In genomic region chr2:219210572-219211362, GRCh38 we compare ENCODE assay signal across 12 cellular contexts. TPM values are rescaled to one million over a fixed set of nuclear protein-coding genes. Genes with fewer than 3 reads are reported as not detected.
A peak's percentile ranks its signal among the peaks of the same experiment; 100 is the strongest.
DNase-seq lines count a peak whose midpoint lies in the region; ATAC-seq and TF ChIP-seq lines count a peak whose summit lies in the region.
"Had no signal": no experiment of that assay in that cellular context is flagged by ENCODE, and none has a peak within 500 bp of the region (broad histone marks: within the 10 kb centered on the region; RNA-seq: fewer than 3 reads in every experiment).

No MANE protein-coding gene starts in this region.

- H3K36me3 ChIP-seq in SK-N-MC (ENCODE audit: insufficient read depth, low read length) (peaks cover 72% of the 10 kb centered on the region), transverse colon (peaks cover 0 to 4% (median 0%) of the 10 kb centered on the region in 4 donors)

- no peak overlapping the region for H3K9ac ChIP-seq in SK-N-MC (ENCODE audit: insufficient read length)

- no peak overlapping the region for H3K4me3 ChIP-seq in SK-N-MC
- no peak overlapping the region for H3K4me3 ChIP-seq in transverse colon
- H3K4me3 ChIP-seq: upper lobe of right lung had no signal

- H3K27ac ChIP-seq in SK-N-MC, result peak overlapping the region; percentile 25; the same call in 1 of the 2 replicates
- peak overlapping the region in 1 of 4 donors; percentile 5 for H3K27ac ChIP-seq in transverse colon
- H3K27ac ChIP-seq: brain microvascular endothelial cell, upper lobe of right lung had no signal

- H3K27me3 Mint-ChIP-seq in activated CD8-positive, alpha-beta memory T cell treated with anti-CD3 and anti-CD28 coated beads, Interleukin-2, amount 10 ng/mL, durations not matched to agents 7 days and 5 days, result no peaks in the 10 kb centered on the region
- no peaks in the 10 kb centered on the region for H3K27me3 Mint-ChIP-seq in effector memory CD8-positive, alpha-beta T cell

- no peak for DNase-seq in activated CD8-positive, alpha-beta memory T cell treated with anti-CD3 and anti-CD28 coated beads, Interleukin-2, amount 10 ng/mL, durations not matched to agents 7 days and 5 days
- DNase-seq in activated CD8-positive, alpha-beta memory T cell treated with anti-CD3 and anti-CD28 coated beads for 24 hours, result no peak
- DNase-seq in SK-N-MC (ENCODE audit: low read depth, low spot score) (no peak), transverse colon (no peak), SIG-M5 (lab: John Stamatoyannopoulos, UW) (no peak)
- DNase-seq in effector memory CD8-positive, alpha-beta T cell, result no peak
- DNase-seq in stimulated activated effector memory CD8-positive, alpha-beta T cell treated with anti-CD3 and anti-CD28 coated beads, Interleukin-12 subunit alpha, Interleukin-12 subunit beta, amount 100 ng/mL, for 72 hours (ENCODE audit: low spot score in 2 of 2), result no peak
- DNase-seq: NCI-H1105, NCI-H2171, upper lobe of right lung had no signal

- no peaks in the 10 kb centered on the region for H3K9me3 Mint-ChIP-seq in activated CD8-positive, alpha-beta memory T cell treated with anti-CD3 and anti-CD28 coated beads, Interleukin-2, amount 10 ng/mL, durations not matched to agents 7 days and 5 days (ENCODE audit: low read depth)
- H3K9me3 Mint-ChIP-seq in effector memory CD8-positive, alpha-beta T cell, result no peaks in the 10 kb centered on the region
- H3K9me3 Mint-ChIP-seq in stimulated activated effector memory CD8-positive, alpha-beta T cell treated with anti-CD3 and anti-CD28 coated beads, Interleukin-12 subunit alpha, Interleukin-12 subunit beta, amount 100 ng/mL, for 72 hours, result no peaks in the 10 kb centered on the region

- peak overlapping the region; percentile 93 for H3K27ac Mint-ChIP-seq in activated CD8-positive, alpha-beta memory T cell treated with anti-CD3 and anti-CD28 coated beads, Interleukin-2, amount 10 ng/mL, durations not matched to agents 7 days and 5 days
- peak overlapping the region; percentile 95 for H3K27ac Mint-ChIP-seq in effector memory CD8-positive, alpha-beta T cell
- peak overlapping the region; percentile 72 for H3K27ac Mint-ChIP-seq in stimulated activated effector memory CD8-positive, alpha-beta T cell treated with anti-CD3 and anti-CD28 coated beads, Interleukin-12 subunit alpha, Interleukin-12 subunit beta, amount 100 ng/mL, for 72 hours

- H3K4me1 ChIP-seq in transverse colon, result peaks cover 7 to 20% (median 18%) of the 10 kb centered on the region in 4 donors

- H3K4me3 Mint-ChIP-seq in activated CD8-positive, alpha-beta memory T cell treated with anti-CD3 and anti-CD28 coated beads, Interleukin-2, amount 10 ng/mL, durations not matched to agents 7 days and 5 days, result no peak overlapping the region
- peak overlapping the region; percentile 70 to 72 for H3K4me3 Mint-ChIP-seq in effector memory CD8-positive, alpha-beta T cell
- H3K4me3 Mint-ChIP-seq in stimulated activated effector memory CD8-positive, alpha-beta T cell treated with anti-CD3 and anti-CD28 coated beads, Interleukin-12 subunit alpha, Interleukin-12 subunit beta, amount 100 ng/mL, for 72 hours, result no peak overlapping the region

- TF ChIP-seq POLR2A in transverse colon (IDR thresholded peaks at IDR 0.05), result no peak

- H3K4me1 Mint-ChIP-seq in activated CD8-positive, alpha-beta memory T cell treated with anti-CD3 and anti-CD28 coated beads, Interleukin-2, amount 10 ng/mL, durations not matched to agents 7 days and 5 days, result peaks cover 59% of the 10 kb centered on the region
- peaks cover 19 to 25% of the 10 kb centered on the region in 2 donors for H3K4me1 Mint-ChIP-seq in effector memory CD8-positive, alpha-beta T cell (ENCODE audit: low read depth in 2 of 2)
- peaks cover 45% of the 10 kb centered on the region for H3K4me1 Mint-ChIP-seq in stimulated activated effector memory CD8-positive, alpha-beta T cell treated with anti-CD3 and anti-CD28 coated beads, Interleukin-12 subunit alpha, Interleukin-12 subunit beta, amount 100 ng/mL, for 72 hours

- ATAC-seq in activated CD8-positive, alpha-beta memory T cell treated with anti-CD3 and anti-CD28 coated beads, Interleukin-2, amount 10 ng/mL, durations not matched to agents 7 days and 5 days, result no peak
- ATAC-seq in effector memory CD8-positive, alpha-beta T cell (replicated peaks), result no peak
- ATAC-seq in stimulated activated effector memory CD8-positive, alpha-beta T cell treated with anti-CD3 and anti-CD28 coated beads, Interleukin-12 subunit alpha, Interleukin-12 subunit beta, amount 100 ng/mL, for 72 hours, result no peak
- no peak for ATAC-seq in GM21576 (IDR thresholded peaks at IDR 0.05; ENCODE audit: unreplicated experiment)

- in situ Hi-C loops in transverse colon (cut with MboI; ENCODE audit: low pct_ligation_motif_present in 1 of 4, low pct_unique_long_range_greater_than_20kb in 1 of 4, low sequenced_read_pairs in 3 of 4), result loop anchor here in 1 of 4 donors (10.0 kb wide), 1 partner anchor 46 kb away; the partner anchor contains the start of gene NHEJ1

- no peaks in the 10 kb centered on the region for H3K9me3 ChIP-seq in SK-N-MC (ENCODE audit: low read depth, low read length)
- no peaks in the 10 kb centered on the region for H3K9me3 ChIP-seq in transverse colon
- H3K9me3 ChIP-seq: upper lobe of right lung had no signal

- no peak for TF ChIP-seq EP300 in transverse colon (IDR thresholded peaks at IDR 0.05; ENCODE audit: low read depth)

- TF ChIP-seq CTCF in transverse colon (IDR thresholded peaks at IDR 0.05), result no peak

- CTCF ChIA-PET in activated CD8-positive, alpha-beta memory T cell treated with anti-CD3 and anti-CD28 coated beads, Interleukin-2, amount 10 ng/mL, durations not matched to agents 7 days and 5 days (lab: Charles Lee), result interaction anchor here (0.8 to 7.9 kb wide), 22 partner anchors 10 to 181 kb away, joined by 3 to 92 read pairs (median 6); partner anchors contain the start of genes ANKZF1, ATG9A, CNPPD1 and GLB1L

- H3K27me3 ChIP-seq in transverse colon, result no peaks in the 10 kb centered on the region
- H3K27me3 ChIP-seq: brain microvascular endothelial cell, upper lobe of right lung had no signal

- WGBS in transverse colon (ENCODE audit: low coverage in 1 of 2), 2 donors, result 94 to 98% methylated on average over 8 to 23 of the region's 23 CpGs

- intact Hi-C loops in transverse colon (cut with DNase I; ENCODE audit: low total_unique reads), result no loop called here

- H3K36me3 Mint-ChIP-seq in activated CD8-positive, alpha-beta memory T cell treated with anti-CD3 and anti-CD28 coated beads, Interleukin-2, amount 10 ng/mL, durations not matched to agents 7 days and 5 days, result peaks cover 26% of the 10 kb centered on the region
- H3K36me3 Mint-ChIP-seq in effector memory CD8-positive, alpha-beta T cell (ENCODE audit: insufficient read depth), result peaks cover 20% of the 10 kb centered on the region
- peaks cover 76% of the 10 kb centered on the region for H3K36me3 Mint-ChIP-seq in stimulated activated effector memory CD8-positive, alpha-beta T cell treated with anti-CD3 and anti-CD28 coated beads, Interleukin-12 subunit alpha, Interleukin-12 subunit beta, amount 100 ng/mL, for 72 hours

RNA-seq across cellular contexts. Expression of gene ZFAND2B, which starts 4.2 kb away (rescaled TPM):
- 10 to 100 TPM; 60.2 to 60.6 TPM for total RNA-seq in activated CD8-positive, alpha-beta memory T cell treated with anti-CD3 and anti-CD28 coated beads, Interleukin-2, amount 10 ng/mL, durations not matched to agents 7 days and 5 days
- 100 to 1,000 TPM in 3 of 4 donors, 10 to 100 TPM in 1; 90.2 to 156 (median 119) TPM for total RNA-seq in transverse colon

RNA-seq across cellular contexts. Expression of gene ABCB6, which starts 8.0 kb away (rescaled TPM):
- 10 to 100 TPM; 12.6 to 15.2 TPM for total RNA-seq in activated CD8-positive, alpha-beta memory T cell treated with anti-CD3 and anti-CD28 coated beads, Interleukin-2, amount 10 ng/mL, durations not matched to agents 7 days and 5 days
- 10 to 100 TPM in 3 of 4 donors, 1 to 10 TPM in 1; 3.4 to 28.7 (median 20.4) TPM for total RNA-seq in transverse colon

RNA-seq across cellular contexts. Expression of gene ATG9A, which starts 18.7 kb away (rescaled TPM):
- total RNA-seq in activated CD8-positive, alpha-beta memory T cell treated with anti-CD3 and anti-CD28 coated beads, Interleukin-2, amount 10 ng/mL, durations not matched to agents 7 days and 5 days, result 10 to 100 TPM; 56.6 to 60.7 TPM
- total RNA-seq in transverse colon, result 100 to 1,000 TPM in 1 of 4 donors, 10 to 100 TPM in 3; 73.2 to 243 (median 82.7) TPM

RNA-seq across cellular contexts. Expression of gene ANKZF1, which starts 18.8 kb away (rescaled TPM):
- 100 to 1,000 TPM in 1 of 2 experiments, 10 to 100 TPM in 1; 89.4 to 105 TPM for total RNA-seq in activated CD8-positive, alpha-beta memory T cell treated with anti-CD3 and anti-CD28 coated beads, Interleukin-2, amount 10 ng/mL, durations not matched to agents 7 days and 5 days
- 100 to 1,000 TPM in 2 of 4 donors, 10 to 100 TPM in 2; 64.3 to 318 (median 114) TPM for total RNA-seq in transverse colon

RNA-seq across cellular contexts. Expression of gene RETREG2, which starts 32.7 kb away (rescaled TPM):
- 100 to 1,000 TPM in 1 of 2 experiments, 10 to 100 TPM in 1; 95.8 to 110 TPM for total RNA-seq in activated CD8-positive, alpha-beta memory T cell treated with anti-CD3 and anti-CD28 coated beads, Interleukin-2, amount 10 ng/mL, durations not matched to agents 7 days and 5 days
- total RNA-seq in transverse colon, result 100 to 1,000 TPM in 2 of 4 donors, 10 to 100 TPM in 2; 37.8 to 226 (median 102) TPM

Comparison
In these comparisons a context has a peak if more than half of its experiments do, and no peak if none do; other contexts are left out.
1. H3K4me3 Mint-ChIP-seq: peak in effector memory CD8-positive, alpha-beta T cell (2 of 2); none in activated CD8-positive, alpha-beta memory T cell treated with anti-CD3 and anti-CD28 coated beads, Interleukin-2, amount 10 ng/mL, durations not matched to agents 7 days and 5 days (single experiment) and stimulated activated effector memory CD8-positive, alpha-beta T cell treated with anti-CD3 and anti-CD28 coated beads, Interleukin-12 subunit alpha, Interleukin-12 subunit beta, amount 100 ng/mL, for 72 hours (single experiment).
2. Peak in every context shown above with its lines, with median percentiles within 50 percentile points of each other: H3K27ac Mint-ChIP-seq.